ENCODE assay signal across 1 cellular context in the genomic region with DNA sequence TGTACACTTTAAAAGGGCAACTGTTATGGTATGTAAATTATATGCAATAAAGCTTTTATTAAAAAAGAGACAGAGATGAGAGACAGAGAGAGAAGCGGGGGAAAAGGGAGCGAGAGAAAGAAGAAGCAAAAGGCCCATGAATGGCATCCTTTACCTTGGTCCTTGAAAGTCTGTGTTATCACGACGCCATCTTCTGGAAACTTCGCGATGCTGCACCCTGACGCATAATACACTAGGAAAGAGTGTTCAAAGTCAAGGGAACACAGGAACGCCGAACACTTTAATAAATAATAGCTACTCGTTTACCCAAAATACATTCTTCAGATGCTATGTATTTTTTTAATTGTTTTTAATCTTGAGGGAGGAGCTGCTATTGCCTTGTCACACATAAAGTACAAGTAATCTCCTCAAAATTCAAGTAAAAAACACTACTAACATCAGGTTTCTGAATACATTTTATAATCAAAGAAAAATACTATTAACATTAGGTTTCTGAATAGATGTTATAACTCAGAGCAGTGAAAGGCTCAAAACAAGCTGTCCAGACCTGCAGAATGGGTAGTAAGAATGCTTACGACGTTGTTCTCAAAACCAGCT.
TF ChIP-seq lines count a peak whose summit lies in the region.

No MANE protein-coding gene starts in this region.

TF ChIP-seq in HepG2, 621 proteins besides CTCF, POLR2A, EP300 and RAD21:
- TF ChIP-seq, protein P1, sequence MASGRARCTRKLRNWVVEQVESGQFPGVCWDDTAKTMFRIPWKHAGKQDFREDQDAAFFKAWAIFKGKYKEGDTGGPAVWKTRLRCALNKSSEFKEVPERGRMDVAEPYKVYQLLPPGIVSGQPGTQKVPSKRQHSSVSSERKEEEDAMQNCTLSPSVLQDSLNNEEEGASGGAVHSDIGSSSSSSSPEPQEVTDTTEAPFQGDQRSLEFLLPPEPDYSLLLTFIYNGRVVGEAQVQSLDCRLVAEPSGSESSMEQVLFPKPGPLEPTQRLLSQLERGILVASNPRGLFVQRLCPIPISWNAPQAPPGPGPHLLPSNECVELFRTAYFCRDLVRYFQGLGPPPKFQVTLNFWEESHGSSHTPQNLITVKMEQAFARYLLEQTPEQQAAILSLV (CRISPR knock-in tag; IDR thresholded peaks at IDR 0.05; ENCODE audit: borderline replicate concordance), result no peak
- peak; percentile 78 for TF ChIP-seq STAG1 (CRISPR knock-in tag; IDR thresholded peaks at IDR 0.05)
- peak; percentile 85 for TF ChIP-seq SMC3 (IDR thresholded peaks at IDR 0.05; ENCODE audit: low read length)
